ENCODE assay signal across 16 cellular contexts in genomic region chr2:72154386-72154785, GRCh38. TPM values are rescaled to one million over a fixed set of nuclear protein-coding genes. Genes with fewer than 3 reads are reported as not detected.
"Had no signal": no experiment of that assay in that cellular context is flagged by ENCODE, and none has a peak within 500 bp of the region (broad histone marks: within the 10 kb centered on the region; RNA-seq: fewer than 3 reads in every experiment).

No MANE protein-coding gene starts in this region.

- H3K27ac Mint-ChIP-seq: activated naive CD8-positive, alpha-beta T cell treated with anti-CD3 and anti-CD28 coated beads for 36 hours; activated T-cell treated with anti-CD3 and anti-CD28 coated beads, Interleukin-2, amount 50 U/mL, for 24 hours; memory B cell; neural progenitor cell; stimulated activated effector memory CD8-positive, alpha-beta T cell treated with anti-CD3 and anti-CD28 coated beads, Interleukin-12 subunit alpha, Interleukin-12 subunit beta, amount 100 ng/mL, for 72 hours had no signal

- H3K9me3 Mint-ChIP-seq: activated naive CD8-positive, alpha-beta T cell treated with anti-CD3 and anti-CD28 coated beads for 36 hours; activated T-cell treated with anti-CD3 and anti-CD28 coated beads, Interleukin-2, amount 50 U/mL, for 24 hours; memory B cell; neural progenitor cell; stimulated activated effector memory CD8-positive, alpha-beta T cell treated with anti-CD3 and anti-CD28 coated beads, Interleukin-12 subunit alpha, Interleukin-12 subunit beta, amount 100 ng/mL, for 72 hours had no signal

- DNase-seq: activated CD4-positive, alpha-beta T cell treated with anti-CD3 and anti-CD28 coated beads for 4 hours; activated gamma-delta T cell; activated naive CD8-positive, alpha-beta T cell treated with anti-CD3 and anti-CD28 coated beads for 36 hours; activated T-cell treated with anti-CD3 and anti-CD28 coated beads, Interleukin-2, amount 50 U/mL, for 24 hours; anterior cingulate cortex; dermis blood vessel endothelial cell; right cardiac atrium; SK-N-SH; small intestine; T-helper 1 cell; WERI-Rb-1 had no signal

- H3K4me3 Mint-ChIP-seq: activated naive CD8-positive, alpha-beta T cell treated with anti-CD3 and anti-CD28 coated beads for 36 hours; activated T-cell treated with anti-CD3 and anti-CD28 coated beads, Interleukin-2, amount 50 U/mL, for 24 hours; memory B cell; neural progenitor cell; stimulated activated effector memory CD8-positive, alpha-beta T cell treated with anti-CD3 and anti-CD28 coated beads, Interleukin-12 subunit alpha, Interleukin-12 subunit beta, amount 100 ng/mL, for 72 hours had no signal

- ATAC-seq: left colon; right cardiac atrium; stimulated activated effector memory CD8-positive, alpha-beta T cell treated with anti-CD3 and anti-CD28 coated beads, Interleukin-12 subunit alpha, Interleukin-12 subunit beta, amount 100 ng/mL, for 72 hours had no signal

- H3K36me3 Mint-ChIP-seq: activated naive CD8-positive, alpha-beta T cell treated with anti-CD3 and anti-CD28 coated beads for 36 hours; memory B cell; neural progenitor cell; stimulated activated effector memory CD8-positive, alpha-beta T cell treated with anti-CD3 and anti-CD28 coated beads, Interleukin-12 subunit alpha, Interleukin-12 subunit beta, amount 100 ng/mL, for 72 hours had no signal

RNA-seq across cellular contexts. Expression of gene CYP26B1, which starts 6.7 kb away (rescaled TPM):
- total RNA-seq: activated CD8-positive, alpha-beta memory T cell treated with anti-CD3 and anti-CD28 coated beads for 36 hours; activated naive CD8-positive, alpha-beta T cell treated with anti-CD3 and anti-CD28 coated beads for 36 hours had no signal
